In genomic region chr2:241109210-241110088, GRCh38 we compare ENCODE assay signal across 15 cellular contexts. TPM values are rescaled to one million over a fixed set of nuclear protein-coding genes. Genes with fewer than 3 reads are reported as not detected.
A peak's percentile ranks its signal among the peaks of the same experiment; 100 is the strongest.
DNase-seq lines count a peak whose midpoint lies in the region; ATAC-seq and TF ChIP-seq lines count a peak whose summit lies in the region.
"Had no signal": no experiment of that assay in that cellular context is flagged by ENCODE, and none has a peak within 500 bp of the region (broad histone marks: within the 10 kb centered on the region; RNA-seq: fewer than 3 reads in every experiment).

No MANE protein-coding gene starts in this region.

- peak overlapping the region; percentile 81 for H3K27ac ChIP-seq in CD4-positive, CD25-positive, alpha-beta regulatory T cell (ENCODE audit: insufficient read depth, low read length, poor library complexity, severe bottlenecking)
- no peak overlapping the region for H3K27ac ChIP-seq in heart left ventricle

- peaks cover 67% of the 10 kb centered on the region for H3K4me1 ChIP-seq in CD4-positive, CD25-positive, alpha-beta regulatory T cell (ENCODE audit: control insufficient read depth, insufficient read depth, low read length, poor library complexity, severe bottlenecking)
- no peaks in the 10 kb centered on the region for H3K4me1 ChIP-seq in mucosa of descending colon (ENCODE audit: low read depth)
- H3K4me1 ChIP-seq in heart left ventricle, result no peaks in the 10 kb centered on the region
- H3K4me1 ChIP-seq: BE2C, stomach had no signal

- H3K4me3 Mint-ChIP-seq in CD4-positive, CD25-positive, alpha-beta regulatory T cell, result peak overlapping the region; percentile 88 to 92 (median 90)
- peak overlapping the region; percentile 60 to 89 (median 80) for H3K4me3 Mint-ChIP-seq in IgD-negative memory B cell
- peak overlapping the region; percentile 79 for H3K4me3 Mint-ChIP-seq in activated T-helper 17 cell treated with anti-CD3 and anti-CD28 coated beads, Interleukin-2, amount 50 U/mL, for 72 hours

- H3K9me3 Mint-ChIP-seq in CD4-positive, CD25-positive, alpha-beta regulatory T cell, result peaks cover 0 to 6% (median 0%) of the 10 kb centered on the region in 7 donors
- peaks cover 0 to 1% (median 0%) of the 10 kb centered on the region in 3 donors for H3K9me3 Mint-ChIP-seq in IgD-negative memory B cell
- H3K9me3 Mint-ChIP-seq in activated T-helper 17 cell treated with anti-CD3 and anti-CD28 coated beads, Interleukin-2, amount 50 U/mL, for 72 hours, result no peaks in the 10 kb centered on the region

- H3K36me3 Mint-ChIP-seq in CD4-positive, CD25-positive, alpha-beta regulatory T cell, result peaks cover 31% of the 10 kb centered on the region
- peaks cover 2% of the 10 kb centered on the region for H3K36me3 Mint-ChIP-seq in IgD-negative memory B cell
- peaks cover 57% of the 10 kb centered on the region for H3K36me3 Mint-ChIP-seq in activated T-helper 17 cell treated with anti-CD3 and anti-CD28 coated beads, Interleukin-2, amount 50 U/mL, for 72 hours (ENCODE audit: low read depth)

- WGBS in heart left ventricle, 4 donors, result 86 to 91% (median 87%) methylated on average over 14 of the region's 14 CpGs

- DNase-seq in CD4-positive, CD25-positive, alpha-beta regulatory T cell, result peak in 1 of 3 donors; percentile 41
- peak in 1 of 3 donors; percentile 70 for DNase-seq in mucosa of descending colon
- DNase-seq in SIG-M5 treated with dmso at 0.1 percent for 504 hours (lab: John Stamatoyannopoulos, UW; ENCODE audit: unreplicated experiment), result no peak
- no peak for DNase-seq in DMS79 treated with DMSO at 0.1 percent for 48 hours (lab: John Stamatoyannopoulos, UW)
- no peak for DNase-seq in heart left ventricle
- DNase-seq: BE2C; MM.1S; NCI-H2107; retina; SHP77; stimulated activated CD4-positive, alpha-beta T cell treated with anti-CD3 and anti-CD28 coated beads, Interleukin-4, amount 100 ng/mL, for 1 hour had no signal

- H3K9me3 ChIP-seq in CD4-positive, CD25-positive, alpha-beta regulatory T cell (ENCODE audit: control insufficient read depth in 2 of 2, low read length in 2 of 2), result no peaks in the 10 kb centered on the region
- H3K9me3 ChIP-seq in mucosa of descending colon (no peaks in the 10 kb centered on the region), heart left ventricle (no peaks in the 10 kb centered on the region)
- H3K9me3 ChIP-seq: BE2C, stomach had no signal

- intact Hi-C loops in mucosa of descending colon (cut with DNase I, micrococcal nuclease) (no loop called here), heart left ventricle (cut with DNase I) (loop anchor here in 2 of 10 donors (5.0 to 10.0 kb wide), 2 partner anchors 38 to 105 kb away; partner anchors contain the start of gene PASK (in 2 of the 2))

- peak; percentile 31 to 47 for ATAC-seq in CD4-positive, CD25-positive, alpha-beta regulatory T cell (ENCODE audit: low read depth in 2 of 2)
- ATAC-seq in activated T-helper 17 cell treated with anti-CD3 and anti-CD28 coated beads, Interleukin-2, amount 50 U/mL, for 72 hours (replicated peaks), result peak; percentile 49
- ATAC-seq in mucosa of descending colon (peak; percentile 37), heart left ventricle (no peak), GM21528 (IDR thresholded peaks at IDR 0.05; ENCODE audit: low FRiP score, unreplicated experiment) (no peak)

- no peaks in the 10 kb centered on the region for H3K27me3 Mint-ChIP-seq in CD4-positive, CD25-positive, alpha-beta regulatory T cell
- H3K27me3 Mint-ChIP-seq in IgD-negative memory B cell, result no peaks in the 10 kb centered on the region
- no peaks in the 10 kb centered on the region for H3K27me3 Mint-ChIP-seq in activated T-helper 17 cell treated with anti-CD3 and anti-CD28 coated beads, Interleukin-2, amount 50 U/mL, for 72 hours

- peaks cover 14% of the 10 kb centered on the region for H3K36me3 ChIP-seq in CD4-positive, CD25-positive, alpha-beta regulatory T cell (ENCODE audit: control insufficient read depth, insufficient read depth, low read length)
- H3K36me3 ChIP-seq in mucosa of descending colon (ENCODE audit: low read depth) (no peaks in the 10 kb centered on the region), heart left ventricle (peaks cover 0 to 1% (median 0%) of the 10 kb centered on the region in 9 donors)

- TF ChIP-seq POLR2A in heart left ventricle (IDR thresholded peaks at IDR 0.05), result no peak

- TF ChIP-seq CTCF in mucosa of descending colon (IDR thresholded peaks at IDR 0.05) (no peak), heart left ventricle (IDR thresholded peaks at IDR 0.05) (no peak)

- peaks cover 16 to 71% (median 34%) of the 10 kb centered on the region in 4 donors for H3K4me1 Mint-ChIP-seq in CD4-positive, CD25-positive, alpha-beta regulatory T cell
- peaks cover 33 to 49% (median 43%) of the 10 kb centered on the region in 3 donors for H3K4me1 Mint-ChIP-seq in IgD-negative memory B cell
- H3K4me1 Mint-ChIP-seq in activated T-helper 17 cell treated with anti-CD3 and anti-CD28 coated beads, Interleukin-2, amount 50 U/mL, for 72 hours, result peaks cover 29% of the 10 kb centered on the region

- no peaks in the 10 kb centered on the region for H3K27me3 ChIP-seq in CD4-positive, CD25-positive, alpha-beta regulatory T cell (ENCODE audit: control insufficient read depth, insufficient read depth, low read length)
- H3K27me3 ChIP-seq in heart left ventricle, result no peaks in the 10 kb centered on the region
- H3K27me3 ChIP-seq: BE2C, stomach had no signal

- peak overlapping the region; percentile 66 for H3K4me3 ChIP-seq in CD4-positive, CD25-positive, alpha-beta regulatory T cell (ENCODE audit: low read depth, low read length)
- no peak overlapping the region for H3K4me3 ChIP-seq in mucosa of descending colon
- H3K4me3 ChIP-seq in heart left ventricle, result no peak overlapping the region
- H3K4me3 ChIP-seq: stomach had no signal

- peak overlapping the region; percentile 98 to 99 (median 99) for H3K27ac Mint-ChIP-seq in CD4-positive, CD25-positive, alpha-beta regulatory T cell
- peak overlapping the region; percentile 88 to 99 (median 92) for H3K27ac Mint-ChIP-seq in IgD-negative memory B cell
- H3K27ac Mint-ChIP-seq in activated T-helper 17 cell treated with anti-CD3 and anti-CD28 coated beads, Interleukin-2, amount 50 U/mL, for 72 hours, result peak overlapping the region; percentile 88

RNA-seq across cellular contexts. Expression of gene MTERF4, which starts 7.4 kb away (rescaled TPM):
- 105 TPM for total RNA-seq in CD4-positive, CD25-positive, alpha-beta regulatory T cell
- 10 to 100 TPM; 50.0 to 75.7 (median 62.2) TPM for polyA plus RNA-seq in CD4-positive, CD25-positive, alpha-beta regulatory T cell
- 65.6 TPM for polyA plus RNA-seq in IgD-negative memory B cell
- 10 to 100 TPM; 36.4 to 86.5 TPM for total RNA-seq in activated T-helper 17 cell treated with anti-CD3 and anti-CD28 coated beads, Interleukin-2, amount 50 U/mL, for 72 hours
- 10 to 100 TPM; 25.4 to 41.7 (median 32.2) TPM for total RNA-seq in mucosa of descending colon
- 10 to 100 TPM; 16.4 to 29.1 (median 22.3) TPM for total RNA-seq in heart left ventricle
- 10 to 100 TPM; 23.0 to 28.7 TPM for polyA plus RNA-seq in heart left ventricle

RNA-seq across cellular contexts. Expression of gene PASK, which starts 39.8 kb away (rescaled TPM):
- 160 TPM for total RNA-seq in CD4-positive, CD25-positive, alpha-beta regulatory T cell
- 10 to 100 TPM; 15.9 to 38.3 (median 21.7) TPM for polyA plus RNA-seq in CD4-positive, CD25-positive, alpha-beta regulatory T cell
- 10.3 TPM for polyA plus RNA-seq in IgD-negative memory B cell
- total RNA-seq in activated T-helper 17 cell treated with anti-CD3 and anti-CD28 coated beads, Interleukin-2, amount 50 U/mL, for 72 hours, result 10 to 100 TPM; 71.0 to 73.6 TPM
- 10 to 100 TPM in 2 of 3 donors, 1 to 10 TPM in 1; 6.8 to 25.5 (median 20.6) TPM for total RNA-seq in mucosa of descending colon
- total RNA-seq in heart left ventricle, result 1 to 10 TPM in 8 of 9 donors, under 1 TPM in 1; 0.60 to 6.3 (median 1.8) TPM
- polyA plus RNA-seq in heart left ventricle, result 1 to 10 TPM in 1 of 2 donors, under 1 TPM in 1; 0.84 to 1.2 TPM

RNA-seq across cellular contexts. Expression of gene PPP1R7, which starts 40.8 kb away (rescaled TPM):
- 68.0 TPM for total RNA-seq in CD4-positive, CD25-positive, alpha-beta regulatory T cell
- 100 to 1,000 TPM in 3 of 4 donors, 10 to 100 TPM in 1; 90.5 to 150 (median 108) TPM for polyA plus RNA-seq in CD4-positive, CD25-positive, alpha-beta regulatory T cell
- polyA plus RNA-seq in IgD-negative memory B cell (94.7 TPM), heart left ventricle (100 to 1,000 TPM in 1 of 2 donors, 10 to 100 TPM in 1; 82.7 to 103 TPM)
- 10 to 100 TPM; 81.9 to 86.4 TPM for total RNA-seq in activated T-helper 17 cell treated with anti-CD3 and anti-CD28 coated beads, Interleukin-2, amount 50 U/mL, for 72 hours
- total RNA-seq in mucosa of descending colon (10 to 100 TPM; 59.3 to 68.9 (median 61.9) TPM), heart left ventricle (100 to 1,000 TPM in 1 of 9 donors, 10 to 100 TPM in 8; 66.7 to 110 (median 74.7) TPM)

Comparison
In these comparisons a context has a peak if more than half of its experiments do, and no peak if none do; other contexts are left out.
1. ATAC-seq: peak in CD4-positive, CD25-positive, alpha-beta regulatory T cell (2 of 2), activated T-helper 17 cell treated with anti-CD3 and anti-CD28 coated beads, Interleukin-2, amount 50 U/mL, for 72 hours (single experiment) and mucosa of descending colon (single experiment); none in heart left ventricle (0 of 4) and GM21528 (single experiment).
2. Peak in every context shown above with its lines, with median percentiles within 50 percentile points of each other: H3K27ac Mint-ChIP-seq and H3K4me3 Mint-ChIP-seq.